In genomic region chr10:125004571-125005311, GRCh38 we compare ENCODE assay signal across 20 cellular contexts.
DNase-seq lines count a peak whose midpoint lies in the region; ATAC-seq and TF ChIP-seq lines count a peak whose summit lies in the region.
"Had no signal": no experiment of that assay in that cellular context is flagged by ENCODE, and none has a peak within 500 bp of the region (broad histone marks: within the 10 kb centered on the region; RNA-seq: fewer than 3 reads in every experiment).

No MANE protein-coding gene starts in this region.

- H3K9me3 ChIP-seq in neural cell (ENCODE audit: low read length) (no peaks in the 10 kb centered on the region), transverse colon (no peaks in the 10 kb centered on the region)
- H3K9me3 ChIP-seq: ascending aorta, colonic mucosa had no signal

- peaks cover 17% of the 10 kb centered on the region for H3K79me2 ChIP-seq in neural cell (replicated peaks; ENCODE audit: insufficient read depth, low read length)

- TF ChIP-seq POLR2A in transverse colon (IDR thresholded peaks at IDR 0.05), result no peak

- peak; percentile 42 for DNase-seq in activated effector memory CD4-positive, alpha-beta T cell treated with anti-CD3 and anti-CD28 coated beads, Interleukin-2, amount 50 U/mL, for 16 hours
- DNase-seq in activated effector memory CD4-positive, alpha-beta T cell treated with Interleukin-2 at 50 U/mL for 16 hours, result no peak
- DNase-seq in transverse colon (peak; percentile 4), 8988T (no peak), DMS153 (lab: John Stamatoyannopoulos, UW) (no peak)
- DNase-seq: activated CD4-positive, alpha-beta T cell treated with anti-CD3 and anti-CD28 coated beads for 36 hours; activated CD8-positive, alpha-beta memory T cell treated with anti-CD3 and anti-CD28 coated beads, Interleukin-2, amount 10 ng/mL, durations not matched to agents 7 days and 5 days; colonic mucosa; DMS 273 treated with DMSO at 0.1 percent for 48 hours; GF-D8; midbrain; NCI-H1417 treated with DMSO at 0.1 percent for 48 hours; NCI-H2227 treated with DMSO at 0.1 percent for 48 hours; PC-9; stimulated activated CD4-positive, alpha-beta T cell treated with anti-CD3 and anti-CD28 coated beads, Interleukin-2, amount 100 ng/mL, for 24 hours; T-helper 9 cell had no signal

- H3K27ac ChIP-seq in neural cell (ENCODE audit: low read length) (peak overlapping the region; percentile 56), transverse colon (no peak overlapping the region)
- H3K27ac ChIP-seq: ascending aorta, colonic mucosa, PC-9 had no signal

- WGBS in transverse colon (ENCODE audit: low coverage in 1 of 2), 2 donors, result 81 to 93% methylated on average over 2 to 19 of the region's 19 CpGs

- H3K9me2 ChIP-seq in neural cell (ENCODE audit: insufficient read depth, low read length), result no peaks in the 10 kb centered on the region

- H3K27me3 ChIP-seq in neural cell (ENCODE audit: insufficient read depth, low read depth, low read length) (no peaks in the 10 kb centered on the region), transverse colon (no peaks in the 10 kb centered on the region)
- H3K27me3 ChIP-seq: ascending aorta, colonic mucosa had no signal

- peak overlapping the region in 3 of 5 experiments; percentile 55 to 87 (median 72) for H3K27ac Mint-ChIP-seq in brain
- H3K27ac Mint-ChIP-seq: activated CD4-positive, alpha-beta T cell treated with anti-CD3 and anti-CD28 coated beads for 36 hours; activated CD8-positive, alpha-beta memory T cell treated with anti-CD3 and anti-CD28 coated beads, Interleukin-2, amount 10 ng/mL, durations not matched to agents 7 days and 5 days had no signal

- H3F3A ChIP-seq in neural cell (ENCODE audit: insufficient read depth, low read length, poor library complexity, severe bottlenecking), result no peaks in the 10 kb centered on the region

- peaks cover 17 to 37% (median 26%) of the 10 kb centered on the region in 4 donors for H3K4me1 ChIP-seq in transverse colon

- H4K20me1 ChIP-seq in neural cell (ENCODE audit: insufficient read depth), result no peaks in the 10 kb centered on the region

- in situ Hi-C loops in transverse colon (cut with MboI; ENCODE audit: low pct_ligation_motif_present in 1 of 4, low pct_unique_long_range_greater_than_20kb in 1 of 4, low sequenced_read_pairs in 3 of 4), result no loop called here

- no peak for ATAC-seq in HG02884 (IDR thresholded peaks at IDR 0.05; ENCODE audit: unreplicated experiment)
- ATAC-seq: activated CD4-positive, alpha-beta T cell treated with anti-CD3 and anti-CD28 coated beads for 36 hours; activated CD8-positive, alpha-beta memory T cell treated with anti-CD3 and anti-CD28 coated beads, Interleukin-2, amount 10 ng/mL, durations not matched to agents 7 days and 5 days had no signal

- peaks cover 78% of the 10 kb centered on the region for H3K4me1 Mint-ChIP-seq in brain
- H3K4me1 Mint-ChIP-seq: activated CD4-positive, alpha-beta T cell treated with anti-CD3 and anti-CD28 coated beads for 36 hours; activated CD8-positive, alpha-beta memory T cell treated with anti-CD3 and anti-CD28 coated beads, Interleukin-2, amount 10 ng/mL, durations not matched to agents 7 days and 5 days had no signal

- no peak overlapping the region for H2AFZ ChIP-seq in neural cell (ENCODE audit: low read depth, low read length)
- H2AFZ ChIP-seq: PC-9 had no signal

- intact Hi-C loops in transverse colon (cut with DNase I; ENCODE audit: low total_unique reads), result no loop called here

- no peak overlapping the region for H3K4me3 ChIP-seq in neural cell (ENCODE audit: low read length)
- H3K4me3 ChIP-seq in transverse colon, result no peak overlapping the region
- H3K4me3 ChIP-seq: ascending aorta, colonic mucosa, PC-9 had no signal

- H3K27me3 Mint-ChIP-seq in brain, result no peaks in the 10 kb centered on the region
- H3K27me3 Mint-ChIP-seq: activated CD4-positive, alpha-beta T cell treated with anti-CD3 and anti-CD28 coated beads for 36 hours had no signal

- TF ChIP-seq RAD21 in neural cell (conservative IDR thresholded peaks at IDR 0.05), result no peak

- no peak for TF ChIP-seq EP300 in neural cell (conservative IDR thresholded peaks at IDR 0.05; ENCODE audit: poor library complexity, severe bottlenecking)
- TF ChIP-seq EP300 in transverse colon (IDR thresholded peaks at IDR 0.05; ENCODE audit: low read depth), result no peak

- no peak overlapping the region for H3K4me2 ChIP-seq in neural cell (ENCODE audit: low read length)
- H3K4me2 ChIP-seq: PC-9 had no signal

- no peak overlapping the region for H3K4me3 Mint-ChIP-seq in brain
- H3K4me3 Mint-ChIP-seq: activated CD4-positive, alpha-beta T cell treated with anti-CD3 and anti-CD28 coated beads for 36 hours; activated CD8-positive, alpha-beta memory T cell treated with anti-CD3 and anti-CD28 coated beads, Interleukin-2, amount 10 ng/mL, durations not matched to agents 7 days and 5 days had no signal

- H3K9me3 Mint-ChIP-seq in brain, result no peaks in the 10 kb centered on the region

- H3K36me3 Mint-ChIP-seq in brain, result peaks cover 17% of the 10 kb centered on the region
- H3K36me3 Mint-ChIP-seq: activated CD8-positive, alpha-beta memory T cell treated with anti-CD3 and anti-CD28 coated beads, Interleukin-2, amount 10 ng/mL, durations not matched to agents 7 days and 5 days had no signal

- TF ChIP-seq CTCF in brain (conservative IDR thresholded peaks at IDR 0.05) (no peak), neural cell (IDR thresholded peaks at IDR 0.05; ENCODE audit: poor library complexity, severe bottlenecking) (no peak), transverse colon (IDR thresholded peaks at IDR 0.05) (no peak)

- H3K36me3 ChIP-seq in neural cell (ENCODE audit: insufficient read depth, low read length) (no peaks in the 10 kb centered on the region), transverse colon (peaks cover 0 to 13% (median 2%) of the 10 kb centered on the region in 4 donors)

- H3K9ac ChIP-seq in neural cell (ENCODE audit: low read length), result no peak overlapping the region

TF ChIP-seq in neural cell, 6 proteins besides CTCF, POLR2A, EP300 and RAD21:
- TF ChIP-seq POLR2AphosphoS5 (IDR thresholded peaks at IDR 0.05) (no peak), REST (IDR thresholded peaks at IDR 0.05; ENCODE audit: borderline replicate concordance) (no peak), TAF1 (IDR thresholded peaks at IDR 0.05; ENCODE audit: low read depth) (no peak), SMC3 (conservative IDR thresholded peaks at IDR 0.05; ENCODE audit: poor library complexity) (no peak), MXI1 (conservative IDR thresholded peaks at IDR 0.05; ENCODE audit: poor library complexity, severe bottlenecking) (no peak), EZH2 (IDR thresholded peaks at IDR 0.05; ENCODE audit: borderline replicate concordance, insufficient read depth, low read length, poor library complexity, severe bottlenecking) (no peak)

Comparison
In these comparisons a context has a peak if more than half of its experiments do, and no peak if none do; other contexts are left out.
1. DNase-seq: peak in activated effector memory CD4-positive, alpha-beta T cell treated with anti-CD3 and anti-CD28 coated beads, Interleukin-2, amount 50 U/mL, for 16 hours (single experiment) and transverse colon (single experiment); none in activated effector memory CD4-positive, alpha-beta T cell treated with Interleukin-2 at 50 U/mL for 16 hours (single experiment), 8988T (single experiment) and DMS153 (single experiment).